Comparison of ENCODE assay signal across 18 cellular contexts in genomic region chr3:144098691-144099090, GRCh38.
DNase-seq lines count a peak whose midpoint lies in the region; ATAC-seq and TF ChIP-seq lines count a peak whose summit lies in the region.
"Had no signal": no experiment of that assay in that cellular context is flagged by ENCODE, and none has a peak within 500 bp of the region (broad histone marks: within the 10 kb centered on the region; RNA-seq: fewer than 3 reads in every experiment).

No MANE protein-coding gene starts in this region.

- H4K20me1 ChIP-seq in PC-3 (ENCODE audit: low read length), result no peaks in the 10 kb centered on the region
- H4K20me1 ChIP-seq: BLaER1 had no signal

- H2AFZ ChIP-seq in neuronal stem cell (ENCODE audit: low read length) (no peak overlapping the region), PC-3 (ENCODE audit: low read length) (no peak overlapping the region)
- H2AFZ ChIP-seq: GM23338 had no signal

- H2BK15ac ChIP-seq in neuronal stem cell (ENCODE audit: low read length), result peak overlapping the region; percentile 98

- no peak overlapping the region for H4K8ac ChIP-seq in neuronal stem cell (ENCODE audit: low read depth, low read length)

- H3K79me2 ChIP-seq in PC-3 (ENCODE audit: low read length), result no peaks in the 10 kb centered on the region

- H3K9ac ChIP-seq in neuronal stem cell (ENCODE audit: low read depth, low read length, poor library complexity) (no peak overlapping the region), PC-3 (ENCODE audit: low read length) (no peak overlapping the region)
- H3K9ac ChIP-seq: BLaER1 had no signal

- peak overlapping the region; percentile 86 for H2BK12ac ChIP-seq in neuronal stem cell (ENCODE audit: low read length)

- H2BK120ac ChIP-seq in neuronal stem cell (ENCODE audit: low read depth, low read length), result peak overlapping the region; percentile 90

- intact Hi-C loops in Right ventricle myocardium superior (cut with DNase I), result no loop called here
- intact Hi-C loops in cardiac septum (cut with DNase I), result no loop called here
- intact Hi-C loops in upper lobe of right lung (cut with DNase I), result no loop called here
- intact Hi-C loops in PC-3 (cut with micrococcal nuclease), result no loop called here

- H3K4me1 ChIP-seq in neuronal stem cell (ENCODE audit: control insufficient read depth in 2 of 2, insufficient read depth in 1 of 2, low read depth in 1 of 2, low read length in 2 of 2) (peaks cover under 1 to 5% of the 10 kb centered on the region in 2 donors), upper lobe of right lung (no peaks in the 10 kb centered on the region), PC-3 (ENCODE audit: insufficient read depth, low read length) (peaks cover 12% of the 10 kb centered on the region)
- H3K4me1 ChIP-seq: BLaER1 had no signal

- CTCF ChIA-PET in PC-3 (lab: Charles Lee), result no interaction called here

- H3K27me3 ChIP-seq in neuronal stem cell (ENCODE audit: control insufficient read depth in 3 of 3, insufficient read depth in 3 of 3, low read depth in 1 of 3, low read length in 3 of 3) (no peaks in the 10 kb centered on the region), upper lobe of right lung (no peaks in the 10 kb centered on the region), PC-3 (ENCODE audit: low read length) (no peaks in the 10 kb centered on the region)
- H3K27me3 ChIP-seq: BLaER1 had no signal

- H4K91ac ChIP-seq in neuronal stem cell (ENCODE audit: low read depth, low read length, poor library complexity), result peak overlapping the region; percentile 57

- peak overlapping the region; percentile 60 for H3K4ac ChIP-seq in neuronal stem cell (ENCODE audit: low read length)

- H2BK5ac ChIP-seq in neuronal stem cell (ENCODE audit: low read length), result peak overlapping the region; percentile 85

- peak overlapping the region; percentile 99 for H2AK5ac ChIP-seq in neuronal stem cell (ENCODE audit: low read depth, low read length)

- peak overlapping the region; percentile 92 for H3K18ac ChIP-seq in neuronal stem cell (ENCODE audit: low read length)

- H3K4me2 ChIP-seq in neuronal stem cell (ENCODE audit: insufficient read depth, low read length, poor library complexity, severe bottlenecking) (no peak overlapping the region), PC-3 (ENCODE audit: low read length) (no peak overlapping the region)
- H3K4me2 ChIP-seq: BLaER1, GM23338 had no signal

- BruUV-seq in PC-3 (replicated peaks; lab: Mats Ljungman, UMichigan), result no TSS peak

- no peak overlapping the region for H3K4me3 ChIP-seq in neuronal stem cell (ENCODE audit: low read length in 2 of 2)
- H3K4me3 ChIP-seq in upper lobe of right lung, result no peak overlapping the region
- H3K4me3 ChIP-seq in PC-3 (ENCODE audit: low read length), result no peak overlapping the region
- H3K4me3 ChIP-seq: BLaER1, GM12878, GM23338, HAP-1 had no signal

- peak overlapping the region; percentile 47 for H3K14ac ChIP-seq in neuronal stem cell (ENCODE audit: low read length)

- H3K79me1 ChIP-seq in neuronal stem cell (ENCODE audit: low read depth, low read length), result no peaks in the 10 kb centered on the region

- H3K27ac ChIP-seq in neuronal stem cell (replicated peaks; ENCODE audit: low read length) (no peak overlapping the region), upper lobe of right lung (no peak overlapping the region), PC-3 (ENCODE audit: low read length) (no peak overlapping the region)
- H3K27ac ChIP-seq: 22Rv1, BLaER1 had no signal

- H3F3A ChIP-seq in PC-3 (ENCODE audit: low read length, unreplicated experiment), result no peaks in the 10 kb centered on the region

- POLR2A ChIA-PET in PC-3 (lab: Charles Lee; ENCODE audit: unreplicated experiment), result no interaction called here

- H3K23ac ChIP-seq in neuronal stem cell (ENCODE audit: low read depth, low read length, poor library complexity), result peak overlapping the region; percentile 70

- no peaks in the 10 kb centered on the region for H3K9me2 ChIP-seq in PC-3 (replicated peaks; ENCODE audit: low read length)

- DNase-seq in Right ventricle myocardium superior (peak; percentile 32), cardiac septum (ENCODE audit: low spot score) (no peak), neuronal stem cell (ENCODE audit: low spot score) (no peak), upper lobe of right lung (no peak), PC-3 (no peak)
- DNase-seq: CD4-positive, alpha-beta T cell; CD8-positive, alpha-beta memory T cell; DMS 273 treated with DMSO at 0.1 percent for 48 hours; DMS79; EL; GDM1; HFFc6 had no signal

- ATAC-seq in Right ventricle myocardium superior (ENCODE audit: poor library complexity) (no peak), upper lobe of right lung (peak; percentile 32), PC-3 (no peak), GM18517 (IDR thresholded peaks at IDR 0.05; ENCODE audit: unreplicated experiment) (no peak)
- ATAC-seq: GM12878, GM23338 had no signal

- peaks cover 0 to 2% of the 10 kb centered on the region in 2 donors for H3K36me3 ChIP-seq in neuronal stem cell (replicated peaks in 1 of 2; ENCODE audit: control insufficient read depth in 2 of 2, insufficient read depth in 2 of 2, low read length in 2 of 2)
- no peaks in the 10 kb centered on the region for H3K36me3 ChIP-seq in upper lobe of right lung
- H3K36me3 ChIP-seq in PC-3 (ENCODE audit: low read depth, low read length), result no peaks in the 10 kb centered on the region
- H3K36me3 ChIP-seq: BLaER1, HAP-1 had no signal

- WGBS in neuronal stem cell (ENCODE audit: extremely low coverage in 2 of 2, insufficient read length in 2 of 2, insufficient replicate concordance in 1 of 2), 2 donors, result no CpG with 5 or more reads among the region's 7 CpGs

- H3K9me3 ChIP-seq in neuronal stem cell (replicated peaks in 1 of 2; ENCODE audit: control insufficient read depth in 2 of 2, insufficient read depth in 1 of 2, low read depth in 1 of 2, low read length in 2 of 2) (peaks cover 10 to 14% of the 10 kb centered on the region in 2 donors), upper lobe of right lung (no peaks in the 10 kb centered on the region), PC-3 (ENCODE audit: low read length) (no peaks in the 10 kb centered on the region)

- TF ChIP-seq CTCF in upper lobe of right lung (IDR thresholded peaks at IDR 0.05) (no peak), PC-3 (conservative IDR thresholded peaks at IDR 0.05; ENCODE audit: low read depth, low read length) (no peak)
